ENCODE assay signal across 24 cellular contexts in the genomic region with DNA sequence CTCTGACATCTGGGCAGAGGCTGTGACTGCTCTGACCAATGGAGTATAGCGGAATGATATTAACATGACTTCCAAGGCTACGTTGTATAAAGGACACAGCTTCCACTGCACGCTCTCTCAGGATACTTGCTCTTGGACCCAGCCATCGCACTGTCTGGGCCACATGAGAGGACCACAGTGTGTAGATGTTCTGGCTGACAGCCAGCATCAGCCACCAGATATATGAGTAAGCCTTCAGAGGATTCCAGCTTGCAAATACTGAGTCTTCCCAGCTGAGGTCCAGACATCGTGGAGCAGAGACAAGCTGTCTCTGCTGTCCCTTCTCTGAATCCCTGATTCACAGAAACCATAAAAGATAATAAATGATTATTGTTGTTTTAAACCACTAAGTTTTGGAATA.
DNase-seq lines count a peak whose midpoint lies in the region; ATAC-seq and TF ChIP-seq lines count a peak whose summit lies in the region.
"Had no signal": no experiment of that assay in that cellular context is flagged by ENCODE, and none has a peak within 500 bp of the region (broad histone marks: within the 10 kb centered on the region; RNA-seq: fewer than 3 reads in every experiment).

No MANE protein-coding gene starts in this region.

- no peak overlapping the region for H3K4me3 ChIP-seq in adipocyte (ENCODE audit: low read length)
- H3K4me3 ChIP-seq in hepatocyte = no peak overlapping the region
- H3K4me3 ChIP-seq in upper lobe of right lung = no peak overlapping the region
- H3K4me3 ChIP-seq: heart right ventricle, lung, pancreas, right lobe of liver, stomach, uterus had no signal

- no peak overlapping the region for H3K9ac ChIP-seq in adipocyte (ENCODE audit: low read length)

- peak; percentile 11 for DNase-seq in AG20443 (ENCODE audit: low spot score)
- DNase-seq in HFFc6 = peak; percentile 30
- peak; percentile 18 for DNase-seq in adipocyte (ENCODE audit: low read depth)
- peak; percentile 21 for DNase-seq in hepatocyte (ENCODE audit: low spot score)
- no peak for DNase-seq in GM13977 (ENCODE audit: low spot score)
- DNase-seq in upper lobe of right lung = no peak
- DNase-seq in NCI-H146 treated with DMSO at 0.1 percent for 48 hours (lab: John Stamatoyannopoulos, UW; ENCODE audit: unreplicated experiment) = no peak
- DNase-seq: activated CD8-positive, alpha-beta memory T cell treated with anti-CD3 and anti-CD28 coated beads for 24 hours; activated naive CD8-positive, alpha-beta T cell treated with anti-CD3 and anti-CD28 coated beads, Interleukin-2, amount 10 ng/mL, durations not matched to agents 7 days and 5 days; caudate nucleus; effector CD4-positive, alpha-beta T cell; heart right ventricle; NCI-H2029 treated with DMSO at 0.1 percent for 48 hours; NCI-H524; pancreas; right lobe of liver; SHP77 treated with DMSO at 0.1 percent for 48 hours; stomach; uterus had no signal

- H3K9me3 Mint-ChIP-seq in HFFc6 = no peaks in the 10 kb centered on the region
- H3K9me3 Mint-ChIP-seq: activated naive CD8-positive, alpha-beta T cell treated with anti-CD3 and anti-CD28 coated beads, Interleukin-2, amount 10 ng/mL, durations not matched to agents 7 days and 5 days; T-helper 1 cell treated with Interleukin-12 subunit alpha and Interleukin-12 subunit beta and Interleukin-4 antibody, amounts not matched to agents 30 μg/mL and 1 μg/mL, for 36 hours; WTC11 had no signal

- TF ChIP-seq CTCF in HFFc6 (IDR thresholded peaks at IDR 0.05) = no peak
- TF ChIP-seq CTCF in hepatocyte (IDR thresholded peaks at IDR 0.05; ENCODE audit: poor library complexity) = no peak
- TF ChIP-seq CTCF in GM13977 (IDR thresholded peaks at IDR 0.05; ENCODE audit: extremely low read depth, insufficient read depth, missing control alignments) = no peak
- no peak for TF ChIP-seq CTCF in upper lobe of right lung (IDR thresholded peaks at IDR 0.05)

- H3K9me2 ChIP-seq in hepatocyte (replicated peaks; ENCODE audit: insufficient read depth) = no peaks in the 10 kb centered on the region

- in situ Hi-C loops in GM13977 (cut with MboI; ENCODE audit: low pct_unique_long_range_greater_than_20kb, low sequenced_read_pairs, unreplicated experiment) = no loop called here

- no peaks in the 10 kb centered on the region for H3K79me2 ChIP-seq in hepatocyte

- ATAC-seq in upper lobe of right lung = no peak
- no peak for ATAC-seq in HG02840 (IDR thresholded peaks at IDR 0.05; ENCODE audit: low FRiP score, unreplicated experiment)
- ATAC-seq: HepG2, pancreas, right lobe of liver, WTC11 had no signal

- no peaks in the 10 kb centered on the region for H3K36me3 Mint-ChIP-seq in HFFc6 (ENCODE audit: low read depth)
- H3K36me3 Mint-ChIP-seq: activated naive CD8-positive, alpha-beta T cell treated with anti-CD3 and anti-CD28 coated beads, Interleukin-2, amount 10 ng/mL, durations not matched to agents 7 days and 5 days; WTC11 had no signal

- H4K20me1 ChIP-seq in hepatocyte (ENCODE audit: insufficient read depth, poor library complexity, severe bottlenecking) = no peaks in the 10 kb centered on the region

- no peak overlapping the region for H3K4me3 Mint-ChIP-seq in HFFc6
- H3K4me3 Mint-ChIP-seq: activated naive CD8-positive, alpha-beta T cell treated with anti-CD3 and anti-CD28 coated beads, Interleukin-2, amount 10 ng/mL, durations not matched to agents 7 days and 5 days; T-helper 1 cell treated with Interleukin-12 subunit alpha and Interleukin-12 subunit beta and Interleukin-4 antibody, amounts not matched to agents 30 μg/mL and 1 μg/mL, for 36 hours; WTC11 had no signal

- H2AFZ ChIP-seq in hepatocyte = no peak overlapping the region

- H3K9me3 ChIP-seq in adipocyte (ENCODE audit: control insufficient read depth, low read length) = peaks cover 2% of the 10 kb centered on the region
- H3K9me3 ChIP-seq in hepatocyte (ENCODE audit: low read depth) = no peaks in the 10 kb centered on the region
- no peaks in the 10 kb centered on the region for H3K9me3 ChIP-seq in upper lobe of right lung
- H3K9me3 ChIP-seq: heart right ventricle, pancreas, right lobe of liver, stomach, uterus had no signal

- H3K36me3 ChIP-seq in adipocyte (ENCODE audit: control insufficient read depth, insufficient read depth, low read length, severe bottlenecking) (no peaks in the 10 kb centered on the region), hepatocyte (replicated peaks; ENCODE audit: insufficient read depth, low read depth) (no peaks in the 10 kb centered on the region), upper lobe of right lung (no peaks in the 10 kb centered on the region)
- H3K36me3 ChIP-seq: heart right ventricle, pancreas, right lobe of liver, stomach, uterus had no signal

- peaks cover 9% of the 10 kb centered on the region for H3K27me3 ChIP-seq in adipocyte (replicated peaks; ENCODE audit: control insufficient read depth, insufficient read depth, low read length)
- no peaks in the 10 kb centered on the region for H3K27me3 ChIP-seq in hepatocyte
- H3K27me3 ChIP-seq in upper lobe of right lung = no peaks in the 10 kb centered on the region
- H3K27me3 ChIP-seq: right lobe of liver, stomach, uterus had no signal

- no peak overlapping the region for H3K27ac Mint-ChIP-seq in HFFc6
- H3K27ac Mint-ChIP-seq: activated naive CD8-positive, alpha-beta T cell treated with anti-CD3 and anti-CD28 coated beads, Interleukin-2, amount 10 ng/mL, durations not matched to agents 7 days and 5 days; T-helper 1 cell treated with Interleukin-12 subunit alpha and Interleukin-12 subunit beta and Interleukin-4 antibody, amounts not matched to agents 30 μg/mL and 1 μg/mL, for 36 hours; WTC11 had no signal

- H3K4me1 Mint-ChIP-seq in HFFc6 (ENCODE audit: low read depth) = peaks cover 16% of the 10 kb centered on the region

- no peak overlapping the region for H3K4me2 ChIP-seq in hepatocyte

- no peaks in the 10 kb centered on the region for H3K27me3 Mint-ChIP-seq in HFFc6 (ENCODE audit: insufficient read depth)
- H3K27me3 Mint-ChIP-seq: activated naive CD8-positive, alpha-beta T cell treated with anti-CD3 and anti-CD28 coated beads, Interleukin-2, amount 10 ng/mL, durations not matched to agents 7 days and 5 days had no signal

- 81% methylated on average over 5 of the region's 5 CpGs for WGBS in hepatocyte (ENCODE audit: low lambda C conversion rate, missing lambda C conversion rate)

- peaks cover 3% of the 10 kb centered on the region for H3K4me1 ChIP-seq in adipocyte (ENCODE audit: control insufficient read depth, insufficient read depth, low read length)
- peaks cover 12% of the 10 kb centered on the region for H3K4me1 ChIP-seq in hepatocyte (ENCODE audit: insufficient read depth)
- peaks cover 4% of the 10 kb centered on the region for H3K4me1 ChIP-seq in upper lobe of right lung
- H3K4me1 ChIP-seq: pancreas, right lobe of liver, uterus had no signal

- H3K27ac ChIP-seq in hepatocyte (no peak overlapping the region), upper lobe of right lung (no peak overlapping the region)
- H3K27ac ChIP-seq: heart right ventricle, pancreas, right lobe of liver, stomach, uterus had no signal

- intact Hi-C loops in upper lobe of right lung (cut with DNase I) = no loop called here

Comparison
In these comparisons a context has a peak if more than half of its experiments do, and no peak if none do; other contexts are left out.
1. DNase-seq: peak in AG20443 (single experiment), HFFc6 (single experiment), adipocyte (single experiment) and hepatocyte (single experiment); none in GM13977 (single experiment), upper lobe of right lung (single experiment) and NCI-H146 treated with DMSO at 0.1 percent for 48 hours (single experiment).